8 cellular contexts compared by ENCODE assay signal in genomic region chr18:48711651-48712486, GRCh38.
A peak's percentile ranks its signal among the peaks of the same experiment; 100 is the strongest.
DNase-seq lines count a peak whose midpoint lies in the region; ATAC-seq lines count a peak whose summit lies in the region.

No MANE protein-coding gene starts in this region.

- no peaks in the 10 kb centered on the region for H3K9me3 Mint-ChIP-seq in activated naive CD8-positive, alpha-beta T cell treated with anti-CD3 and anti-CD28 coated beads, Interleukin-2, amount 10 ng/mL, durations not matched to agents 7 days and 5 days
- no peaks in the 10 kb centered on the region for H3K9me3 Mint-ChIP-seq in stimulated activated effector memory CD8-positive, alpha-beta T cell treated with anti-CD3 and anti-CD28 coated beads, Interleukin-12 subunit alpha, Interleukin-12 subunit beta, amount 100 ng/mL, for 72 hours

- no peaks in the 10 kb centered on the region for H3K27me3 ChIP-seq in Karpas-422 (ENCODE audit: low read length)

- H3K4me1 Mint-ChIP-seq in activated naive CD8-positive, alpha-beta T cell treated with anti-CD3 and anti-CD28 coated beads, Interleukin-2, amount 10 ng/mL, durations not matched to agents 7 days and 5 days = peaks cover 10% of the 10 kb centered on the region
- peaks cover 13% of the 10 kb centered on the region for H3K4me1 Mint-ChIP-seq in stimulated activated effector memory CD8-positive, alpha-beta T cell treated with anti-CD3 and anti-CD28 coated beads, Interleukin-12 subunit alpha, Interleukin-12 subunit beta, amount 100 ng/mL, for 72 hours

- no peak overlapping the region for H3K4me2 ChIP-seq in Karpas-422 (ENCODE audit: low read depth, low read length, poor library complexity, severe bottlenecking)

- H2AFZ ChIP-seq in Karpas-422 (ENCODE audit: low read length) = no peak overlapping the region

- H3K4me3 ChIP-seq in Karpas-422 (ENCODE audit: low read length) = no peak overlapping the region

- no peaks in the 10 kb centered on the region for H3K9me2 ChIP-seq in Karpas-422 (replicated peaks; ENCODE audit: insufficient read depth, low read length)

- H3K9me3 ChIP-seq in Karpas-422 (ENCODE audit: low read length) = no peaks in the 10 kb centered on the region

- no peak overlapping the region for H3K4me3 Mint-ChIP-seq in activated naive CD8-positive, alpha-beta T cell treated with anti-CD3 and anti-CD28 coated beads, Interleukin-2, amount 10 ng/mL, durations not matched to agents 7 days and 5 days
- no peak overlapping the region for H3K4me3 Mint-ChIP-seq in stimulated activated effector memory CD8-positive, alpha-beta T cell treated with anti-CD3 and anti-CD28 coated beads, Interleukin-12 subunit alpha, Interleukin-12 subunit beta, amount 100 ng/mL, for 72 hours

- no peak overlapping the region for H3K9ac ChIP-seq in Karpas-422 (ENCODE audit: low read length)

- ATAC-seq in activated naive CD8-positive, alpha-beta T cell treated with anti-CD3 and anti-CD28 coated beads, Interleukin-2, amount 10 ng/mL, durations not matched to agents 7 days and 5 days (ENCODE audit: low read depth) = peak; percentile 55
- peak; percentile 67 for ATAC-seq in left ventricle myocardium superior
- ATAC-seq in stimulated activated effector memory CD8-positive, alpha-beta T cell treated with anti-CD3 and anti-CD28 coated beads, Interleukin-12 subunit alpha, Interleukin-12 subunit beta, amount 100 ng/mL, for 72 hours = peak; percentile 66
- ATAC-seq in GM21786 (IDR thresholded peaks at IDR 0.05; ENCODE audit: unreplicated experiment) = no peak
- ATAC-seq in GM21717 (IDR thresholded peaks at IDR 0.05; ENCODE audit: unreplicated experiment) = no peak

- H3K27ac Mint-ChIP-seq in activated naive CD8-positive, alpha-beta T cell treated with anti-CD3 and anti-CD28 coated beads, Interleukin-2, amount 10 ng/mL, durations not matched to agents 7 days and 5 days = no peak overlapping the region
- H3K27ac Mint-ChIP-seq in stimulated activated effector memory CD8-positive, alpha-beta T cell treated with anti-CD3 and anti-CD28 coated beads, Interleukin-12 subunit alpha, Interleukin-12 subunit beta, amount 100 ng/mL, for 72 hours = peak overlapping the region; percentile 30

- POLR2A ChIA-PET in activated naive CD8-positive, alpha-beta T cell treated with anti-CD3 and anti-CD28 coated beads, Interleukin-2, amount 10 ng/mL, durations not matched to agents 7 days and 5 days (lab: Charles Lee) = no interaction called here

- H3K27me3 Mint-ChIP-seq in activated naive CD8-positive, alpha-beta T cell treated with anti-CD3 and anti-CD28 coated beads, Interleukin-2, amount 10 ng/mL, durations not matched to agents 7 days and 5 days = peaks cover 4% of the 10 kb centered on the region

- no peaks in the 10 kb centered on the region for H3K36me3 ChIP-seq in Karpas-422 (ENCODE audit: insufficient read depth, low read length)

- DNase-seq in activated CD4-positive, alpha-beta T cell treated with anti-CD3 and anti-CD28 coated beads for 48 hours = peak; percentile 11
- no peak for DNase-seq in activated CD4-positive, alpha-beta T cell treated with anti-CD3 and anti-CD28 coated beads, Interleukin-2, amount 50 U/mL, for 48 hours
- DNase-seq in Karpas-422 (peak; percentile 61), left ventricle myocardium superior (no peak)
- no peak for DNase-seq in activated naive CD8-positive, alpha-beta T cell treated with anti-CD3 and anti-CD28 coated beads, Interleukin-2, amount 10 ng/mL, durations not matched to agents 7 days and 5 days
- no peak for DNase-seq in stimulated activated effector memory CD8-positive, alpha-beta T cell treated with anti-CD3 and anti-CD28 coated beads, Interleukin-12 subunit alpha, Interleukin-12 subunit beta, amount 100 ng/mL, for 72 hours (ENCODE audit: low spot score in 2 of 2)

- intact Hi-C loops in left ventricle myocardium superior (cut with micrococcal nuclease) = no loop called here

- H4K20me1 ChIP-seq in Karpas-422 (ENCODE audit: insufficient read depth, low read depth, low read length) = no peaks in the 10 kb centered on the region

- no peaks in the 10 kb centered on the region for H3K79me2 ChIP-seq in Karpas-422 (ENCODE audit: low read length)

- no peaks in the 10 kb centered on the region for H3K36me3 Mint-ChIP-seq in activated naive CD8-positive, alpha-beta T cell treated with anti-CD3 and anti-CD28 coated beads, Interleukin-2, amount 10 ng/mL, durations not matched to agents 7 days and 5 days
- H3K36me3 Mint-ChIP-seq in stimulated activated effector memory CD8-positive, alpha-beta T cell treated with anti-CD3 and anti-CD28 coated beads, Interleukin-12 subunit alpha, Interleukin-12 subunit beta, amount 100 ng/mL, for 72 hours = no peaks in the 10 kb centered on the region

- no peaks in the 10 kb centered on the region for H3K4me1 ChIP-seq in Karpas-422 (ENCODE audit: low read length)

- H3K27ac ChIP-seq in Karpas-422 (ENCODE audit: low read length) = no peak overlapping the region

Comparison
In these comparisons a context has a peak if more than half of its experiments do, and no peak if none do; other contexts are left out.
1. DNase-seq: peak in activated CD4-positive, alpha-beta T cell treated with anti-CD3 and anti-CD28 coated beads for 48 hours (single experiment) and Karpas-422 (single experiment); none in activated CD4-positive, alpha-beta T cell treated with anti-CD3 and anti-CD28 coated beads, Interleukin-2, amount 50 U/mL, for 48 hours (0 of 2), activated naive CD8-positive, alpha-beta T cell treated with anti-CD3 and anti-CD28 coated beads, Interleukin-2, amount 10 ng/mL, durations not matched to agents 7 days and 5 days (single experiment), left ventricle myocardium superior (single experiment) and stimulated activated effector memory CD8-positive, alpha-beta T cell treated with anti-CD3 and anti-CD28 coated beads, Interleukin-12 subunit alpha, Interleukin-12 subunit beta, amount 100 ng/mL, for 72 hours (0 of 2).
2. ATAC-seq: peak in activated naive CD8-positive, alpha-beta T cell treated with anti-CD3 and anti-CD28 coated beads, Interleukin-2, amount 10 ng/mL, durations not matched to agents 7 days and 5 days (single experiment), left ventricle myocardium superior (single experiment) and stimulated activated effector memory CD8-positive, alpha-beta T cell treated with anti-CD3 and anti-CD28 coated beads, Interleukin-12 subunit alpha, Interleukin-12 subunit beta, amount 100 ng/mL, for 72 hours (single experiment); none in GM21786 (single experiment) and GM21717 (single experiment).